ENCODE assay signal across 8 cellular contexts in genomic region chr17:28745052-28745776, GRCh38. TPM values are rescaled to one million over a fixed set of nuclear protein-coding genes. Genes with fewer than 3 reads are reported as not detected.
DNase-seq lines count a peak whose midpoint lies in the region; ATAC-seq and TF ChIP-seq lines count a peak whose summit lies in the region.

No MANE protein-coding gene starts in this region.

- no peak for TF ChIP-seq EP300 in sigmoid colon (IDR thresholded peaks at IDR 0.05)

- peak overlapping the region; percentile 92 for H3K9ac ChIP-seq in iPS-15b (ENCODE audit: low read depth, low read length)

- TF ChIP-seq POLR2A in body of pancreas (IDR thresholded peaks at IDR 0.05) (peak; percentile 31 to 66 (median 58)), sigmoid colon (IDR thresholded peaks at IDR 0.05) (no peak)

- H3K4me1 ChIP-seq in body of pancreas: peaks cover 63% of the 10 kb centered on the region
- peaks cover 16% of the 10 kb centered on the region for H3K4me1 ChIP-seq in iPS-15b (ENCODE audit: control insufficient read depth, insufficient read depth, low read length)
- H3K4me1 ChIP-seq in sigmoid colon: peaks cover 0 to 47% (median 44%) of the 10 kb centered on the region in 4 donors

- 0 to 3% methylated on average over 3 to 27 of the region's 28 CpGs for WGBS in body of pancreas, 2 donors
- WGBS in sigmoid colon, 2 donors: 1 to 3% methylated on average over 28 of the region's 28 CpGs

- H3K27me3 ChIP-seq in body of pancreas (no peaks in the 10 kb centered on the region), iPS-15b (ENCODE audit: control insufficient read depth, insufficient read depth, low read length) (no peaks in the 10 kb centered on the region), sigmoid colon (no peaks in the 10 kb centered on the region)

- intact Hi-C loops in body of pancreas (cut with DNase I) (no loop called here), sigmoid colon (cut with DNase I) (no loop called here)

- peak; percentile 28 for DNase-seq in stimulated activated CD4-positive, alpha-beta T cell treated with anti-CD3 and anti-CD28 coated beads, Interleukin-12 subunit alpha, Interleukin-12 subunit beta, amount 100 ng/mL, for 4 hours
- no peak for DNase-seq in stimulated activated CD4-positive, alpha-beta T cell treated with anti-CD3 and anti-CD28 coated beads, Interleukin-2, amount 100 ng/mL, for 48 hours
- DNase-seq in NCI-H748 (lab: John Stamatoyannopoulos, UW; ENCODE audit: unreplicated experiment) (peak; percentile 89), body of pancreas (peak; percentile 64 to 76 (median 75)), sigmoid colon (peak; percentile 83), SKM-1 (lab: John Stamatoyannopoulos, UW; ENCODE audit: unreplicated experiment) (no peak), amniotic stem cell (lab: John Stamatoyannopoulos, UW) (no peak)

- peak overlapping the region; percentile 67 to 91 for H3K4me3 ChIP-seq in body of pancreas
- peak overlapping the region; percentile 93 for H3K4me3 ChIP-seq in iPS-15b (ENCODE audit: low read depth, low read length)
- H3K4me3 ChIP-seq in sigmoid colon: peak overlapping the region; percentile 64 to 78 (median 72)

- H3K36me3 ChIP-seq in body of pancreas (replicated peaks in 1 of 2; ENCODE audit: insufficient read depth in 1 of 2, low read depth in 2 of 2) (peaks cover 0 to 7% of the 10 kb centered on the region in 2 donors), iPS-15b (ENCODE audit: control insufficient read depth, insufficient read depth, low read length) (peaks cover 36% of the 10 kb centered on the region), sigmoid colon (peaks cover 0 to 9% (median 4%) of the 10 kb centered on the region in 4 donors)

- ATAC-seq in body of pancreas: no peak

- H3K27ac ChIP-seq in body of pancreas: peak overlapping the region; percentile 93 to 98 (median 94)
- H3K27ac ChIP-seq in sigmoid colon: peak overlapping the region; percentile 84 to 91 (median 89)

- H3K9me3 ChIP-seq in body of pancreas: no peaks in the 10 kb centered on the region
- no peaks in the 10 kb centered on the region for H3K9me3 ChIP-seq in iPS-15b (ENCODE audit: control insufficient read depth, insufficient read depth, low read length)
- no peaks in the 10 kb centered on the region for H3K9me3 ChIP-seq in sigmoid colon

- peak in 1 of 7 experiments; percentile 7 for TF ChIP-seq CTCF in body of pancreas (IDR thresholded peaks at IDR 0.05)
- no peak for TF ChIP-seq CTCF in sigmoid colon (IDR thresholded peaks at IDR 0.05)

RNA-seq across cellular contexts. Expression of gene TRAF4, which starts 1.4 kb away (rescaled TPM):
- 10 to 100 TPM; 27.5 to 48.1 TPM for total RNA-seq in body of pancreas
- total RNA-seq in sigmoid colon: 10 to 100 TPM in 1 of 4 donors, 1 to 10 TPM in 3; 3.9 to 11.6 (median 5.1) TPM
- 10 to 100 TPM; 59.6 to 94.1 (median 72.1) TPM for polyA plus RNA-seq in sigmoid colon

RNA-seq across cellular contexts. Expression of gene NEK8, which starts 16.6 kb away (rescaled TPM):
- 10 to 100 TPM in 1 of 2 donors, 1 to 10 TPM in 1; 2.9 to 18.5 TPM for total RNA-seq in body of pancreas
- 1 to 10 TPM in 2 of 4 donors, under 1 TPM in 2; 0.16 to 2.8 (median 0.74) TPM for total RNA-seq in sigmoid colon
- 1 to 10 TPM; 1.6 to 6.3 (median 1.8) TPM for polyA plus RNA-seq in sigmoid colon

RNA-seq across cellular contexts. Expression of gene TLCD1, which starts 19.2 kb away (rescaled TPM):
- total RNA-seq in body of pancreas (1 to 10 TPM; 2.0 to 3.1 TPM), sigmoid colon (under 1 TPM in 2 of 4 donors, not detected in 2; 0.66 to 0.71 TPM)
- polyA plus RNA-seq in sigmoid colon: 10 to 100 TPM in 1 of 3 donors, 1 to 10 TPM in 2; 2.1 to 14.2 (median 3.0) TPM

RNA-seq across cellular contexts. Expression of gene RPL23A, which starts 25.4 kb away (rescaled TPM):
- total RNA-seq in body of pancreas (100 to 1,000 TPM; 208 to 220 TPM), sigmoid colon (100 to 1,000 TPM; 491 to 937 (median 695) TPM)
- 1,000 to 10,000 TPM; 1,420 to 1,929 (median 1,826) TPM for polyA plus RNA-seq in sigmoid colon

RNA-seq across cellular contexts. Expression of gene RAB34, which starts 27.5 kb away (rescaled TPM):
- total RNA-seq in body of pancreas (10 to 100 TPM; 18.2 to 61.3 TPM), sigmoid colon (100 to 1,000 TPM; 146 to 205 (median 167) TPM)
- 10 to 100 TPM; 16.6 to 39.0 (median 33.1) TPM for polyA plus RNA-seq in sigmoid colon

Comparison
In these comparisons a context has a peak if more than half of its experiments do, and no peak if none do; other contexts are left out.
1. DNase-seq: peak in stimulated activated CD4-positive, alpha-beta T cell treated with anti-CD3 and anti-CD28 coated beads, Interleukin-12 subunit alpha, Interleukin-12 subunit beta, amount 100 ng/mL, for 4 hours (single experiment), NCI-H748 (single experiment), body of pancreas (4 of 4) and sigmoid colon (single experiment); none in stimulated activated CD4-positive, alpha-beta T cell treated with anti-CD3 and anti-CD28 coated beads, Interleukin-2, amount 100 ng/mL, for 48 hours (0 of 2), SKM-1 (single experiment) and amniotic stem cell (single experiment).
2. POLR2A ChIP-seq: peak in body of pancreas (3 of 3); none in sigmoid colon (0 of 2).
3. Peak in every context shown above with its lines, with median percentiles within 50 percentile points of each other: H3K4me3 ChIP-seq.